11 cellular contexts compared by ENCODE assay signal in genomic region chr17:76446449-76447231, GRCh38. TPM values are rescaled to one million over a fixed set of nuclear protein-coding genes. Genes with fewer than 3 reads are reported as not detected.
DNase-seq lines count a peak whose midpoint lies in the region; ATAC-seq lines count a peak whose summit lies in the region.
"Had no signal": no experiment of that assay in that cellular context is flagged by ENCODE, and none has a peak within 500 bp of the region (broad histone marks: within the 10 kb centered on the region; RNA-seq: fewer than 3 reads in every experiment).

No MANE protein-coding gene starts in this region.

- peaks cover 54% of the 10 kb centered on the region for H3K4me1 ChIP-seq in SJCRH30

- H3K27me3 ChIP-seq in SJCRH30 = no peaks in the 10 kb centered on the region

- DNase-seq in activated CD4-positive, alpha-beta T cell treated with anti-CD3 and anti-CD28 coated beads for 36 hours = peak; percentile 37
- DNase-seq in activated CD4-positive, alpha-beta T cell treated with anti-CD3 and anti-CD28 coated beads, Interleukin-2, amount 50 U/mL, for 48 hours = no peak
- DNase-seq in SJCRH30 (peak; percentile 36 to 41), glomerular visceral epithelial cell (ENCODE audit: extremely low spot score) (peak; percentile 82), Ammon's horn (ENCODE audit: low spot score) (no peak)
- DNase-seq in stimulated activated effector memory CD8-positive, alpha-beta T cell treated with anti-CD3 and anti-CD28 coated beads, Interleukin-12 subunit alpha, Interleukin-12 subunit beta, amount 100 ng/mL, for 72 hours (ENCODE audit: low spot score in 2 of 2) = no peak
- DNase-seq in activated CD8-positive, alpha-beta memory T cell treated with anti-CD3 and anti-CD28 coated beads for 24 hours = no peak
- DNase-seq: activated effector memory CD4-positive, alpha-beta T cell treated with Interleukin-2 at 50 U/mL for 16 hours; DMS79 had no signal

- intact Hi-C loops in activated CD4-positive, alpha-beta T cell treated with anti-CD3 and anti-CD28 coated beads for 36 hours (cut with DNase I, micrococcal nuclease) = no loop called here

- H3K4me3 Mint-ChIP-seq in activated CD4-positive, alpha-beta T cell treated with anti-CD3 and anti-CD28 coated beads for 36 hours = no peak overlapping the region
- H3K4me3 Mint-ChIP-seq in stimulated activated effector memory CD8-positive, alpha-beta T cell treated with anti-CD3 and anti-CD28 coated beads, Interleukin-12 subunit alpha, Interleukin-12 subunit beta, amount 100 ng/mL, for 72 hours = peak overlapping the region; percentile 19

- H3K27me3 Mint-ChIP-seq in activated CD4-positive, alpha-beta T cell treated with anti-CD3 and anti-CD28 coated beads for 36 hours = no peaks in the 10 kb centered on the region

- CTCF ChIA-PET in activated CD4-positive, alpha-beta T cell treated with anti-CD3 and anti-CD28 coated beads for 36 hours (lab: Charles Lee) = interaction anchor here (0.7 to 1.7 kb wide), 2 partner anchors 13 to 15 kb away, joined by 3 to 5 read pairs; no protein-coding TSS in a partner anchor

- no peaks in the 10 kb centered on the region for H3K9me3 Mint-ChIP-seq in activated CD4-positive, alpha-beta T cell treated with anti-CD3 and anti-CD28 coated beads for 36 hours (ENCODE audit: low read depth)
- H3K9me3 Mint-ChIP-seq in stimulated activated effector memory CD8-positive, alpha-beta T cell treated with anti-CD3 and anti-CD28 coated beads, Interleukin-12 subunit alpha, Interleukin-12 subunit beta, amount 100 ng/mL, for 72 hours = no peaks in the 10 kb centered on the region

- H3K4me3 ChIP-seq in SJCRH30 = no peak overlapping the region

- H3K36me3 ChIP-seq in SJCRH30 = no peaks in the 10 kb centered on the region; the same call in 1 of the 2 replicates

- H3K36me3 Mint-ChIP-seq in activated CD4-positive, alpha-beta T cell treated with anti-CD3 and anti-CD28 coated beads for 36 hours (ENCODE audit: low read depth) = peaks cover 7% of the 10 kb centered on the region
- H3K36me3 Mint-ChIP-seq in stimulated activated effector memory CD8-positive, alpha-beta T cell treated with anti-CD3 and anti-CD28 coated beads, Interleukin-12 subunit alpha, Interleukin-12 subunit beta, amount 100 ng/mL, for 72 hours = no peaks in the 10 kb centered on the region

- H3K9me3 ChIP-seq in SJCRH30 (replicated peaks) = no peaks in the 10 kb centered on the region

- peak; percentile 75 for ATAC-seq in activated CD4-positive, alpha-beta T cell treated with anti-CD3 and anti-CD28 coated beads for 36 hours
- ATAC-seq in stimulated activated effector memory CD8-positive, alpha-beta T cell treated with anti-CD3 and anti-CD28 coated beads, Interleukin-12 subunit alpha, Interleukin-12 subunit beta, amount 100 ng/mL, for 72 hours = peak; percentile 84
- no peak for ATAC-seq in HG03432 (IDR thresholded peaks at IDR 0.05; ENCODE audit: unreplicated experiment)

- H3K27ac ChIP-seq in SJCRH30 = no peak overlapping the region; the same call in 1 of the 2 replicates

- H3K27ac Mint-ChIP-seq in activated CD4-positive, alpha-beta T cell treated with anti-CD3 and anti-CD28 coated beads for 36 hours = peak overlapping the region; percentile 39
- peak overlapping the region; percentile 7 for H3K27ac Mint-ChIP-seq in stimulated activated effector memory CD8-positive, alpha-beta T cell treated with anti-CD3 and anti-CD28 coated beads, Interleukin-12 subunit alpha, Interleukin-12 subunit beta, amount 100 ng/mL, for 72 hours

- peaks cover 84% of the 10 kb centered on the region for H3K4me1 Mint-ChIP-seq in activated CD4-positive, alpha-beta T cell treated with anti-CD3 and anti-CD28 coated beads for 36 hours
- H3K4me1 Mint-ChIP-seq in stimulated activated effector memory CD8-positive, alpha-beta T cell treated with anti-CD3 and anti-CD28 coated beads, Interleukin-12 subunit alpha, Interleukin-12 subunit beta, amount 100 ng/mL, for 72 hours = peaks cover 90% of the 10 kb centered on the region

- POLR2A ChIA-PET in activated CD4-positive, alpha-beta T cell treated with anti-CD3 and anti-CD28 coated beads for 36 hours (lab: Charles Lee) = no interaction called here

RNA-seq across cellular contexts. Expression of gene UBE2O, which starts 6.3 kb away (rescaled TPM):
- total RNA-seq in activated CD4-positive, alpha-beta T cell treated with anti-CD3 and anti-CD28 coated beads for 36 hours = 10 to 100 TPM; 28.1 to 30.7 TPM
- 40.9 and 41.5 TPM in 2 replicates for total RNA-seq in SJCRH30 (2014; rRNA removed; shearing (Covaris generic))

RNA-seq across cellular contexts. Expression of gene AANAT, which starts 20.8 kb away (rescaled TPM):
- under 1 TPM in 1 of 2 experiments, not detected in 1; 0.16 TPM for total RNA-seq in activated CD4-positive, alpha-beta T cell treated with anti-CD3 and anti-CD28 coated beads for 36 hours
- 0.24 and 0.58 TPM in 2 replicates for total RNA-seq in SJCRH30 (2014; rRNA removed; shearing (Covaris generic))
- total RNA-seq: pulmonary artery endothelial cell had no signal

RNA-seq across cellular contexts. Expression of gene RHBDF2, which starts 54.6 kb away (rescaled TPM):
- total RNA-seq in activated CD4-positive, alpha-beta T cell treated with anti-CD3 and anti-CD28 coated beads for 36 hours = 10 to 100 TPM; 23.9 to 28.4 TPM
- 2.4 and 2.5 TPM in 2 replicates for total RNA-seq in SJCRH30 (2014; rRNA removed; shearing (Covaris generic))

Comparison
In these comparisons a context has a peak if more than half of its experiments do, and no peak if none do; other contexts are left out.
1. DNase-seq: peak in activated CD4-positive, alpha-beta T cell treated with anti-CD3 and anti-CD28 coated beads for 36 hours (single experiment), SJCRH30 (2 of 2) and glomerular visceral epithelial cell (single experiment); none in activated CD4-positive, alpha-beta T cell treated with anti-CD3 and anti-CD28 coated beads, Interleukin-2, amount 50 U/mL, for 48 hours (0 of 2), stimulated activated effector memory CD8-positive, alpha-beta T cell treated with anti-CD3 and anti-CD28 coated beads, Interleukin-12 subunit alpha, Interleukin-12 subunit beta, amount 100 ng/mL, for 72 hours (0 of 2), activated CD8-positive, alpha-beta memory T cell treated with anti-CD3 and anti-CD28 coated beads for 24 hours (single experiment) and Ammon's horn (single experiment).